ENCODE assay signal across 8 cellular contexts in genomic region chr13:48037346-48038173, GRCh38. TPM values are rescaled to one million over a fixed set of nuclear protein-coding genes. Genes with fewer than 3 reads are reported as not detected.
DNase-seq lines count a peak whose midpoint lies in the region; ATAC-seq, FAIRE-seq and TF ChIP-seq lines count a peak whose summit lies in the region.

Gene NUDT15 (plus strand): TSS chr13:48037726. CDS start chr13:48037747, 21 bp downstream.

- peak within 1 kb of the TSS; percentile 86 for H3K4me2 ChIP-seq in HepG2 (ENCODE audit: low read depth, low read length)

- peak; percentile 82 for FAIRE-seq in HepG2 (lab: Jason Lieb, UNC)

- CTCF ChIA-PET in CD4-positive, alpha-beta memory T cell (lab: Charles Lee; ENCODE audit: partially characterized antibody): interaction anchor here (0.7 to 3.6 kb wide), 29 partner anchors 9 to 779 kb away, joined by 3 to 49 read pairs (median 4); partner anchors contain the start of genes ITM2B and MED4
- CTCF ChIA-PET in HepG2 (lab: Yijun Ruan, JAX; ENCODE audit: low intra/inter-chr PET ratio, low total read pairs): interaction anchor here (0.6 to 1.6 kb wide), 4 partner anchors 37 to 732 kb away, joined by 4 to 6 read pairs (median 4); partner anchors contain the start of genes MED4 and SUCLA2

- H3K27me3 Mint-ChIP-seq in CD4-positive, alpha-beta memory T cell: no peaks in the 10 kb centered on the region

- H3K4me1 Mint-ChIP-seq in CD4-positive, alpha-beta memory T cell: peaks cover 13 to 32% (median 27%) of the 10 kb centered on the region in 4 donors

- H3K9me3 ChIP-seq in CD4-positive, alpha-beta memory T cell (ENCODE audit: control insufficient read depth in 1 of 2, low read length in 2 of 2): no peaks in the 10 kb centered on the region
- H3K9me3 ChIP-seq in HepG2 (ENCODE audit: low read length): no peaks in the 10 kb centered on the region

- POLR2A ChIA-PET in CD4-positive, alpha-beta memory T cell (lab: Charles Lee; ENCODE audit: partially characterized antibody): interaction anchor here (0.6 to 2.6 kb wide), 20 partner anchors 10 to 1754 kb away, joined by 3 to 39 read pairs (median 4); partner anchors contain the start of genes FNDC3A, ITM2B, MED4 and RB1
- POLR2A ChIA-PET in HepG2 (lab: Yijun Ruan, JAX): interaction anchor here (0.5 to 1.8 kb wide), 13 partner anchors 10 to 495 kb away, joined by 3 to 17 read pairs (median 4); partner anchors contain the start of genes MED4, RCBTB2 and SUCLA2

- WGBS in HepG2 (ENCODE audit: low lambda C conversion rate): 0% methylated on average over 27 of the region's 82 CpGs

- peak; percentile 96 to 97 (median 97) for DNase-seq in CD4-positive, alpha-beta memory T cell
- peak; percentile 85 for DNase-seq in NCI-H774 (lab: John Stamatoyannopoulos, UW)
- DNase-seq in activated CD4-positive, alpha-beta T cell treated with anti-CD3 and anti-CD28 coated beads, Interleukin-2, amount 50 U/mL, for 4 hours: peak; percentile 93
- peak; percentile 98 for DNase-seq in dermis blood vessel endothelial cell
- DNase-seq in HepG2 (ENCODE audit: low spot score): peak; percentile 92
- peak; percentile 94 for DNase-seq in stimulated activated CD4-positive, alpha-beta T cell treated with anti-CD3 and anti-CD28 coated beads, Interleukin-4, amount 100 ng/mL, for 1 hour

- H3K27ac ChIP-seq in CD4-positive, alpha-beta memory T cell (ENCODE audit: low read depth, low read length): peak within 1 kb of the TSS; percentile 94
- peak within 1 kb of the TSS; percentile 94 for H3K27ac ChIP-seq in HepG2 (ENCODE audit: extremely low read length, insufficient read depth, low read length)

- H3K36me3 Mint-ChIP-seq in CD4-positive, alpha-beta memory T cell: peaks cover 16 to 21% of the 10 kb centered on the region in 2 donors

- intact Hi-C loops in CD4-positive, alpha-beta memory T cell (cut with micrococcal nuclease): loop anchor here (1.0 to 10.0 kb wide), 11 partner anchors 36 to 1897 kb away; partner anchors contain the start of genes CAB39L, FNDC3A, ITM2B and KPNA3
- intact Hi-C loops in HepG2 (cut with micrococcal nuclease; ENCODE audit: unreplicated experiment): loop anchor here (1.0 to 5.0 kb wide), 2 partner anchors 35 to 543 kb away; partner anchors contain the start of gene SUCLA2

- H3K79me2 ChIP-seq in HepG2 (ENCODE audit: insufficient read depth, low read length): peaks cover 17% of the 10 kb centered on the region

- TF ChIP-seq POLR2A in HepG2 (IDR thresholded peaks at IDR 0.05; ENCODE audit: insufficient read depth in 1 of 2, low read depth in 2 of 2, low read length in 2 of 2): peak; percentile 93 to 99

- TF ChIP-seq CTCF in HepG2 (CRISPR knock-in tag; IDR thresholded peaks at IDR 0.05): peak; percentile 100

- TF ChIP-seq EP300 in HepG2 (IDR thresholded peaks at IDR 0.05; ENCODE audit: low read depth in 2 of 2, low read length in 2 of 2) (peak in 1 of 2 experiments; percentile 3; a peak in 1 of 4 replicates), HepG2 (CRISPR knock-in tag; IDR thresholded peaks at IDR 0.05; ENCODE audit: borderline replicate concordance) (0 out of 2 replicates have a peak, but pooled peaks have one; percentile 23)

- peak within 1 kb of the TSS; percentile 87 to 96 (median 93) for H3K4me3 Mint-ChIP-seq in CD4-positive, alpha-beta memory T cell

- H3K27ac Mint-ChIP-seq in CD4-positive, alpha-beta memory T cell: peak within 1 kb of the TSS; percentile 95 to 99 (median 97)

- in situ Hi-C loops in HepG2 (cut with HindIII; ENCODE audit: extremely low pct_ligation_motif_present, low pct_unique_long_range_greater_than_20kb): no loop called here

- peak within 1 kb of the TSS; percentile 91 for H3K9ac ChIP-seq in HepG2 (ENCODE audit: insufficient read depth, low read depth, low read length)

- peak; percentile 82 for TF ChIP-seq RAD21 in HepG2 (CRISPR knock-in tag; IDR thresholded peaks at IDR 0.05)

- BruUV-seq in HepG2 (replicated peaks; lab: Mats Ljungman, UMichigan): no TSS peak

- H3K9me3 Mint-ChIP-seq in CD4-positive, alpha-beta memory T cell: no peaks in the 10 kb centered on the region

- peak within 1 kb of the TSS; percentile 83 to 87 for H3K4me3 ChIP-seq in CD4-positive, alpha-beta memory T cell (ENCODE audit: low read length in 2 of 2)
- peak within 1 kb of the TSS; percentile 70 to 80 (median 72) for H3K4me3 ChIP-seq in HepG2 (replicated peaks in 1 of 3; ENCODE audit: insufficient read depth in 1 of 3, low read depth in 2 of 3, low read length in 3 of 3)

- peak within 1 kb of the TSS; percentile 85 for H2AFZ ChIP-seq in HepG2 (ENCODE audit: low read length)

- no peaks in the 10 kb centered on the region for H4K20me1 ChIP-seq in HepG2 (ENCODE audit: insufficient read depth, low read length)

- H3K36me3 ChIP-seq in CD4-positive, alpha-beta memory T cell (ENCODE audit: insufficient read depth, low read length): peaks cover 4% of the 10 kb centered on the region
- peaks cover 0 to 14% of the 10 kb centered on the region in 2 experiments; a peak in 3 of 5 replicates for H3K36me3 ChIP-seq in HepG2 (replicated peaks in 1 of 2; ENCODE audit: control insufficient read depth in 1 of 2, insufficient read depth in 2 of 2, low read length in 2 of 2)

- peaks cover 24% of the 10 kb centered on the region for H3K4me1 ChIP-seq in CD4-positive, alpha-beta memory T cell (ENCODE audit: insufficient read depth, low read length)
- H3K4me1 ChIP-seq in HepG2 (ENCODE audit: insufficient read depth, low read length): peaks cover 33% of the 10 kb centered on the region

- H3K27me3 ChIP-seq in CD4-positive, alpha-beta memory T cell (ENCODE audit: insufficient read depth, low read length): no peaks in the 10 kb centered on the region
- H3K27me3 ChIP-seq in HepG2 (ENCODE audit: control insufficient read depth in 1 of 2, insufficient read depth in 2 of 2, low read length in 2 of 2): no peaks in the 10 kb centered on the region; a peak in 1 of 5 replicates

- ATAC-seq in GM19397 (IDR thresholded peaks at IDR 0.05; ENCODE audit: unreplicated experiment) (peak; percentile 94), HG03571 (IDR thresholded peaks at IDR 0.05; ENCODE audit: unreplicated experiment) (peak; percentile 94), HepG2 (peak; percentile 96)

TF ChIP-seq in HepG2, 621 proteins besides CTCF, POLR2A, EP300 and RAD21 (continues in another document):
- peak; percentile 98 for TF ChIP-seq ZNF343 (CRISPR knock-in tag; IDR thresholded peaks at IDR 0.05)
- TF ChIP-seq, protein P1, sequence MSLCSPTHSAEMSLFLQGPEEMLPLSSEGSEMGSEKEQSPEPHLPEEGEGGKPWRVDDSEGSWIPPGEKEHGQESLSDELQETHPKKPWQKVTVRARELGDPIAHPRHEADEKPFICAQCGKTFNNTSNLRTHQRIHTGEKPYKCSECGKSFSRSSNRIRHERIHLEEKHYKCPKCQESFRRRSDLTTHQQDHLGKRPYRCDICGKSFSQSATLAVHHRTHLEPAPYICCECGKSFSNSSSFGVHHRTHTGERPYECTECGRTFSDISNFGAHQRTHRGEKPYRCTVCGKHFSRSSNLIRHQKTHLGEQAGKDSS (CRISPR knock-in tag; IDR thresholded peaks at IDR 0.05; ENCODE audit: borderline replicate concordance, low read depth): peak; percentile 97
- TF ChIP-seq, protein P2, sequence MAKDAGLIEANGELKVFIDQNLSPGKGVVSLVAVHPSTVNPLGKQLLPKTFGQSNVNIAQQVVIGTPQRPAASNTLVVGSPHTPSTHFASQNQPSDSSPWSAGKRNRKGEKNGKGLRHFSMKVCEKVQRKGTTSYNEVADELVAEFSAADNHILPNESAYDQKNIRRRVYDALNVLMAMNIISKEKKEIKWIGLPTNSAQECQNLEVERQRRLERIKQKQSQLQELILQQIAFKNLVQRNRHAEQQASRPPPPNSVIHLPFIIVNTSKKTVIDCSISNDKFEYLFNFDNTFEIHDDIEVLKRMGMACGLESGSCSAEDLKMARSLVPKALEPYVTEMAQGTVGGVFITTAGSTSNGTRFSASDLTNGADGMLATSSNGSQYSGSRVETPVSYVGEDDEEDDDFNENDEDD (CRISPR knock-in tag; IDR thresholded peaks at IDR 0.05; ENCODE audit: borderline replicate concordance): peak; percentile 99
- 0 out of 2 replicates have a peak, but pooled peaks have one; percentile 79 for TF ChIP-seq ZNF224 (CRISPR knock-in tag; IDR thresholded peaks at IDR 0.05)
- no peak for TF ChIP-seq KLF15 (CRISPR knock-in tag; IDR thresholded peaks at IDR 0.05; ENCODE audit: borderline replicate concordance)
- TF ChIP-seq ATF5 (CRISPR knock-in tag; IDR thresholded peaks at IDR 0.05; ENCODE audit: low read depth): peak; percentile 97

RNA-seq across cellular contexts. Expression of gene NUDT15, which starts in this region (rescaled TPM):
- total RNA-seq in CD4-positive, alpha-beta memory T cell: 1 to 10 TPM; 5.6 to 6.3 TPM
- 10 to 100 TPM in 1 of 2 donors, 1 to 10 TPM in 1; 9.8 to 19.7 TPM for polyA plus RNA-seq in CD4-positive, alpha-beta memory T cell
- total RNA-seq in dermis blood vessel endothelial cell (18.2 and 35.1 TPM in 2 replicates), HepG2 (2016; rRNA removed; fragmentation: Illumina TruSeq; extraction: Trizol) (47.3 and 69.9 TPM in 2 replicates)
- total RNA-seq in HepG2 (2016; cell fraction: cytosol; rRNA removed; fragmentation: Illumina TruSeq; extraction: Trizol; ENCODE audit: low read depth): 7.1 and 7.9 TPM in 2 replicates
- 49.0 and 73.7 TPM in 2 replicates for total RNA-seq in HepG2 (2016; cell fraction: insoluble cytoplasmic fraction; rRNA removed; fragmentation: Illumina TruSeq; extraction: Trizol)
- 30.3 and 35.9 TPM in 2 replicates for total RNA-seq in HepG2 (2016; cell fraction: membrane; rRNA removed; fragmentation: Illumina TruSeq; extraction: Trizol)
- total RNA-seq in HepG2 (2016; cell fraction: nucleus; rRNA removed; fragmentation: Illumina TruSeq; extraction: Trizol): 15.9 and 17.8 TPM in 2 replicates
- 13.6 and 21.3 TPM in 2 replicates for polyA plus RNA-seq in HepG2 (2011; rRNA removed)
- 11.3 and 13.1 TPM in 2 replicates for polyA plus RNA-seq in HepG2 (2011; cell fraction: cytosol; rRNA removed)
- 2.6 and 3.5 TPM in 2 replicates for polyA plus RNA-seq in HepG2 (2011; cell fraction: nucleus; rRNA removed)
- 13.1 and 17.2 TPM in 2 replicates for polyA plus RNA-seq in HepG2 (2012)
- polyA plus RNA-seq in HepG2 (2016; cell fraction: cytosol; fragmentation: Illumina TruSeq; extraction: Trizol; ENCODE audit: low read depth): 8.9 and 9.5 TPM in 2 replicates
- 75.0 and 88.7 TPM in 2 replicates for polyA plus RNA-seq in HepG2 (2016; cell fraction: insoluble cytoplasmic fraction; fragmentation: Illumina TruSeq; extraction: Trizol; ENCODE audit: low read depth)
- 25.3 and 25.5 TPM in 2 replicates for polyA plus RNA-seq in HepG2 (2016; cell fraction: membrane; fragmentation: Illumina TruSeq; extraction: Trizol; ENCODE audit: low read depth)
- 26.7 and 30.6 TPM in 2 replicates for polyA plus RNA-seq in HepG2 (2016; cell fraction: nucleus; fragmentation: Illumina TruSeq; extraction: Trizol; ENCODE audit: insufficient read depth, low read depth)
- polyA minus RNA-seq in HepG2 (2011; rRNA and poly(A)+ RNA removed; ENCODE audit: low replicate concordance): 2.7 and 6.2 TPM in 2 replicates
- 5.0 and 6.7 TPM in 2 replicates for polyA minus RNA-seq in HepG2 (2011; cell fraction: cytosol; rRNA and poly(A)+ RNA removed)
- polyA minus RNA-seq in HepG2 (2011; cell fraction: nucleus; rRNA and poly(A)+ RNA removed): 5.1 and 5.9 TPM in 2 replicates

Comparison
In these comparisons a context has a peak if more than half of its experiments do, and no peak if none do; other contexts are left out.
1. Peak in every context shown above with its lines: DNase-seq, ATAC-seq, H3K4me3 ChIP-seq and H3K27ac ChIP-seq.